18 cellular contexts compared by ENCODE assay signal in the genomic region with DNA sequence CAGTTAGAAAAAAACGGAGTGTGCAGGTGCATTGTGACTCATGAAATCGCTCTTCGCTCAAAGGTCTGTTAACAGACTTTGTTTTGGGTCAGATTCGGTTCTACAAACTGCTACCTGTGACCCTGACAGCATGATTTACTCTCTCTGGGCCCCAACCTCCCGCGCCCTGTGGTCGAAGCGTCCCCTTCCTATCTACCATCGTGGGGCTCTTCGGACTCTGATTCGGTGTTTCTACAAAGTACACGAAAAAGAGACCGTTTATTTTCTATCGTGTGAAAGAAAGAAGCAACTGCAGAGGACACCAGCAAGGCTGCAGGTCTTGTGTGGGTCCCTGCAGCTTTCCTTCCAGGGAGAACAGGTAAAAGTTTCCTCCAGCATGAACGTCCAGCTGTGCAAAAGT. TPM values are rescaled to one million over a fixed set of nuclear protein-coding genes. Genes with fewer than 3 reads are reported as not detected.
DNase-seq lines count a peak whose midpoint lies in the region; ATAC-seq, FAIRE-seq and TF ChIP-seq lines count a peak whose summit lies in the region.
"Had no signal": no experiment of that assay in that cellular context is flagged by ENCODE, and none has a peak within 500 bp of the region (broad histone marks: within the 10 kb centered on the region; RNA-seq: fewer than 3 reads in every experiment).

No MANE protein-coding gene starts in this region.

- H3K27me3 ChIP-seq in BLaER1 = no peaks in the 10 kb centered on the region
- no peaks in the 10 kb centered on the region for H3K27me3 ChIP-seq in WERI-Rb-1 (ENCODE audit: insufficient read depth, low read depth, severe bottlenecking)

- H3K9me3 ChIP-seq in BLaER1 (no peaks in the 10 kb centered on the region), WERI-Rb-1 (ENCODE audit: severe bottlenecking) (no peaks in the 10 kb centered on the region), kidney (ENCODE audit: control insufficient read depth in 1 of 2, low read length in 2 of 2) (no peaks in the 10 kb centered on the region), mucosa of descending colon (no peaks in the 10 kb centered on the region)
- H3K9me3 ChIP-seq: A549 had no signal

- H3K9ac ChIP-seq in BLaER1 = peak overlapping the region; percentile 42; the same call in 1 of the 2 replicates
- H3K9ac ChIP-seq in kidney (ENCODE audit: low read length in 2 of 2) = no peak overlapping the region

- DNase-seq in WERI-Rb-1 (no peak), kidney (peak; percentile 32), retina (peak; percentile 70), left colon (no peak), mucosa of descending colon (no peak), DMS114 treated with DMSO at 0.1 percent for 48 hours (lab: John Stamatoyannopoulos, UW; ENCODE audit: unreplicated experiment) (no peak), T1000 (lab: John Stamatoyannopoulos, UW) (no peak)
- DNase-seq: CD4-positive, alpha-beta memory T cell; DND-41; GDM1; GOT3; HFFc6; KG1; NCI-H1048; NCI-H748 treated with DMSO at 0.1 percent for 48 hours had no signal

- no peaks in the 10 kb centered on the region for H4K20me1 ChIP-seq in BLaER1

- TF ChIP-seq CTCF in WERI-Rb-1 (IDR thresholded peaks at IDR 0.05; ENCODE audit: low read depth, low read length) (no peak), kidney (IDR thresholded peaks at IDR 0.05; ENCODE audit: borderline replicate concordance, extremely low read depth, insufficient read depth) (no peak), mucosa of descending colon (IDR thresholded peaks at IDR 0.05) (no peak)

- intact Hi-C loops in kidney (cut with DNase I) (no loop called here), left colon (cut with DNase I, micrococcal nuclease) (no loop called here), mucosa of descending colon (cut with DNase I, micrococcal nuclease) (no loop called here)

- H3K36me3 ChIP-seq in BLaER1 = no peaks in the 10 kb centered on the region
- H3K36me3 ChIP-seq in WERI-Rb-1 = no peaks in the 10 kb centered on the region
- no peaks in the 10 kb centered on the region for H3K36me3 ChIP-seq in kidney (ENCODE audit: control insufficient read depth in 1 of 2, insufficient read depth in 2 of 2, low read length in 2 of 2)
- H3K36me3 ChIP-seq in mucosa of descending colon (ENCODE audit: low read depth) = no peaks in the 10 kb centered on the region

- H3K4me3 ChIP-seq in BLaER1 = no peak overlapping the region
- peak overlapping the region; percentile 18 for H3K4me3 ChIP-seq in WERI-Rb-1 (ENCODE audit: low read depth, low read length)
- H3K4me3 ChIP-seq in kidney (ENCODE audit: low read length in 2 of 2) = no peak overlapping the region
- no peak overlapping the region for H3K4me3 ChIP-seq in mucosa of descending colon
- H3K4me3 ChIP-seq: A549 had no signal

- FAIRE-seq in kidney (lab: Jason Lieb, UNC) = no peak
- FAIRE-seq: A549 had no signal

- H3K4me2 ChIP-seq in BLaER1 = peak overlapping the region; percentile 75
- H3K4me2 ChIP-seq: A549 had no signal

- H3K27ac ChIP-seq in BLaER1 (peak overlapping the region; percentile 8; the same call in 1 of the 2 replicates), WERI-Rb-1 (no peak overlapping the region), kidney (ENCODE audit: low read depth in 2 of 2, low read length in 2 of 2) (no peak overlapping the region)
- H3K27ac ChIP-seq: A549 had no signal

- ATAC-seq in left colon (no peak), mucosa of descending colon (no peak)
- ATAC-seq: A549, Right ventricle myocardium inferior had no signal

- H3K4me1 ChIP-seq in BLaER1 = peaks cover 58% of the 10 kb centered on the region
- no peaks in the 10 kb centered on the region for H3K4me1 ChIP-seq in kidney (ENCODE audit: control insufficient read depth in 1 of 2, insufficient read depth in 1 of 2, low read depth in 1 of 2, low read length in 2 of 2)
- H3K4me1 ChIP-seq in mucosa of descending colon (ENCODE audit: low read depth) = no peaks in the 10 kb centered on the region
- H3K4me1 ChIP-seq: A549 had no signal

RNA-seq across cellular contexts. Expression of a gene that starts 29.4 kb away (rescaled TPM):
- 7.2 TPM for total RNA-seq in kidney
- 5.1 TPM for polyA plus RNA-seq in kidney (ENCODE audit: insufficient read depth, low read depth, low replicate concordance)
- total RNA-seq in left colon = 10 to 100 TPM; 18.2 to 18.9 TPM
- 10 to 100 TPM; 12.6 to 22.8 (median 12.7) TPM for total RNA-seq in mucosa of descending colon

Comparison
In these comparisons a context has a peak if more than half of its experiments do, and no peak if none do; other contexts are left out.
1. DNase-seq: peak in kidney (single experiment) and retina (single experiment); none in WERI-Rb-1 (single experiment), left colon (0 of 2), mucosa of descending colon (0 of 3), DMS114 treated with DMSO at 0.1 percent for 48 hours (single experiment) and T1000 (single experiment).